ENCODE assay signal across 16 cellular contexts in the genomic region with DNA sequence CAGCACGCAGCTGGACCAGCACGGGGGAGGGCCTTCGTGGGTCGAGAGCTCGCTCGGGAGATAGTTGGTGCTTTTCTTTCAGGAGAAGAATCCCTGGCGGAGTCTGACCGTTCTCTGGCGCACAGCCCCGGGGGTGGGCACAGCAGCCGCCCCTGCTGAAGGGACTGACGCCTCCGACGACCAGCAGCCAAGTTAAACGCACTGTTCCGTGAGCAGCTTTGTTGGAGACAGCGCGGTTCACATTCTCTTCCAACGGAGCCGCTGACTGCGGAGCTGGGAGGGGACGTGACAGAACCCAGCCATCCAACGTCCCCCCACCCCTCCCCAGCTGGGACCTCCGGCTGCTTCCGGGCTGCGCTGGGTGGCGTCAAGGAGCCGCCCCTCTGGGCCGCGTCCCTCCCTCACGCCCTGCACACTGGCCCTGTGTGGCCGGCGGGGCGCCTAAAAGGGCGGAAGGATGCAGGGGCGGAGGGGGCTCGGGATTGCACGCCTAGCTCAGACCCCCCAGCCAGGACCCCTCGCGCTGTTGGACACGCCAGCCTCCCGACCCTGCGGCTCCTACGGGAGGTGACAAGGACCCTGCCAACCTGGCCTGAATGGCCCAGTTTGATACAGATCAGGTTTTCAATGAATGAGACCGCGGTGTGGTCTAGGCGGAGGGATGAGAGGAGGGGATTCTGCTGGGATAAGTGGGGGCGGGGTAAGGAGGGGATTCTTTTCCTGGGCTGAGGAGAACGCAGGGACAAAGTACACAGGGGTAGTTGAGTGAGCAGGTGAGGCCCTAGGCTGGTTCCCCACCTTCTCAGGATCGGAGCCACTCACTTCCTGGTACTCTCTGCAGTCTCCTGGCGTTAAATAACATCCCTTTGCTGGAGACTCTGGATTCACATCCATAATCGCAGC. TPM values are rescaled to one million over a fixed set of nuclear protein-coding genes. Genes with fewer than 3 reads are reported as not detected.
DNase-seq lines count a peak whose midpoint lies in the region; ATAC-seq and TF ChIP-seq lines count a peak whose summit lies in the region.
"Had no signal": no experiment of that assay in that cellular context is flagged by ENCODE, and none has a peak within 500 bp of the region (broad histone marks: within the 10 kb centered on the region; RNA-seq: fewer than 3 reads in every experiment).

No MANE protein-coding gene starts in this region.

- peak overlapping the region in 3 of 4 experiments; percentile 1 to 48 (median 39) for H3K4me3 ChIP-seq in fibroblast of lung (replicated peaks in 1 of 4; ENCODE audit: control extremely low read depth in 1 of 4, insufficient read depth in 1 of 4, low read depth in 3 of 4, low read length in 4 of 4)
- no peak overlapping the region for H3K4me3 ChIP-seq in naive thymus-derived CD4-positive, alpha-beta T cell (ENCODE audit: low read length)
- H3K4me3 ChIP-seq in thoracic aorta = peak overlapping the region; percentile 63
- H3K4me3 ChIP-seq: hepatocyte, SK-N-MC had no signal

- no peaks in the 10 kb centered on the region for H4K20me1 ChIP-seq in fibroblast of lung (ENCODE audit: control insufficient read depth, extremely low read depth, insufficient read depth, low read length)

- no peaks in the 10 kb centered on the region for H3K36me3 ChIP-seq in fibroblast of lung (ENCODE audit: control insufficient read depth, insufficient read depth, low read length)
- H3K36me3 ChIP-seq in naive thymus-derived CD4-positive, alpha-beta T cell (ENCODE audit: control insufficient read depth in 2 of 3, insufficient read depth in 3 of 3, low read length in 3 of 3) = no peaks in the 10 kb centered on the region
- no peaks in the 10 kb centered on the region for H3K36me3 ChIP-seq in thoracic aorta

- CTCF ChIA-PET in naive thymus-derived CD4-positive, alpha-beta T cell (lab: Charles Lee) = no interaction called here

- peak overlapping the region; percentile 65 for H3K4me2 ChIP-seq in fibroblast of lung (ENCODE audit: extremely low read depth, insufficient read depth, low read length)
- H3K4me2 ChIP-seq: hepatocyte had no signal

- H2AFZ ChIP-seq in fibroblast of lung (ENCODE audit: low read length) = peak overlapping the region; percentile 81
- H2AFZ ChIP-seq: hepatocyte had no signal

- peaks cover 0 to 7% (median 0%) of the 10 kb centered on the region in 5 donors for H3K27me3 Mint-ChIP-seq in naive thymus-derived CD4-positive, alpha-beta T cell
- H3K27me3 Mint-ChIP-seq in effector memory CD8-positive, alpha-beta T cell = no peaks in the 10 kb centered on the region
- H3K27me3 Mint-ChIP-seq: activated CD4-positive, alpha-beta T cell treated with anti-CD3 and anti-CD28 coated beads for 36 hours had no signal

- H3K36me3 Mint-ChIP-seq in naive thymus-derived CD4-positive, alpha-beta T cell = peaks cover 3 to 20% (median 5%) of the 10 kb centered on the region in 5 donors
- no peaks in the 10 kb centered on the region for H3K36me3 Mint-ChIP-seq in effector memory CD8-positive, alpha-beta T cell (ENCODE audit: insufficient read depth)

- intact Hi-C loops in naive thymus-derived CD4-positive, alpha-beta T cell (cut with micrococcal nuclease) = no loop called here

- peak; percentile 44 for ATAC-seq in naive thymus-derived CD4-positive, alpha-beta T cell
- ATAC-seq in thoracic aorta (ENCODE audit: insufficient number of reproducible peaks, low FRiP score, low read depth) = no peak
- ATAC-seq in effector memory CD8-positive, alpha-beta T cell (replicated peaks) = no peak
- ATAC-seq: activated CD4-positive, alpha-beta T cell treated with anti-CD3 and anti-CD28 coated beads for 36 hours had no signal

- no peak overlapping the region for H3K27ac Mint-ChIP-seq in naive thymus-derived CD4-positive, alpha-beta T cell
- H3K27ac Mint-ChIP-seq in effector memory CD8-positive, alpha-beta T cell = no peak overlapping the region
- H3K27ac Mint-ChIP-seq: activated CD4-positive, alpha-beta T cell treated with anti-CD3 and anti-CD28 coated beads for 36 hours had no signal

- H3K9ac ChIP-seq in fibroblast of lung (ENCODE audit: insufficient read depth, low read length) = no peak overlapping the region

- DNase-seq in RPMI7951 (ENCODE audit: low read depth) (peak; percentile 23), fibroblast of lung (ENCODE audit: low read depth in 2 of 2) (peak; percentile 12 to 25), thoracic aorta (ENCODE audit: low spot score) (no peak), NOMO-1 treated with DMSO at 0.1 percent for 48 hours (lab: John Stamatoyannopoulos, UW; ENCODE audit: unreplicated experiment) (no peak), AG08395 (ENCODE audit: low spot score) (no peak)
- no peak for DNase-seq in naive thymus-derived CD4-positive, alpha-beta T cell
- DNase-seq in effector memory CD8-positive, alpha-beta T cell = no peak
- DNase-seq in stimulated activated CD4-positive, alpha-beta T cell treated with anti-CD3 and anti-CD28 coated beads, Interleukin-4, amount 100 ng/mL, for 4 hours = no peak
- DNase-seq: activated CD4-positive, alpha-beta T cell treated with anti-CD3 and anti-CD28 coated beads for 36 hours; activated gamma-delta T cell; COR-L47; NCI-H524; stimulated activated naive CD4-positive, alpha-beta T cell treated with Interleukin-2 at 50 U/mL for 16 hours had no signal

- H3K27me3 ChIP-seq in fibroblast of lung (ENCODE audit: control insufficient read depth, insufficient read depth, low read length) (no peaks in the 10 kb centered on the region), thoracic aorta (replicated peaks; ENCODE audit: insufficient read depth) (no peaks in the 10 kb centered on the region)
- H3K27me3 ChIP-seq in naive thymus-derived CD4-positive, alpha-beta T cell (ENCODE audit: control insufficient read depth in 2 of 2, insufficient read depth in 2 of 2, low read length in 2 of 2) = no peaks in the 10 kb centered on the region
- H3K27me3 ChIP-seq: hepatocyte had no signal

- H3K4me3 Mint-ChIP-seq in naive thymus-derived CD4-positive, alpha-beta T cell = peak overlapping the region in 1 of 10 donors; percentile 26
- no peak overlapping the region for H3K4me3 Mint-ChIP-seq in effector memory CD8-positive, alpha-beta T cell
- H3K4me3 Mint-ChIP-seq: activated CD4-positive, alpha-beta T cell treated with anti-CD3 and anti-CD28 coated beads for 36 hours had no signal

- no peak overlapping the region for H3K27ac ChIP-seq in fibroblast of lung (ENCODE audit: insufficient read depth, low read length)
- H3K27ac ChIP-seq in naive thymus-derived CD4-positive, alpha-beta T cell (ENCODE audit: low read depth, low read length) = no peak overlapping the region
- no peak overlapping the region for H3K27ac ChIP-seq in thoracic aorta
- H3K27ac ChIP-seq: hepatocyte, SK-N-MC had no signal

- H3K79me2 ChIP-seq in fibroblast of lung (ENCODE audit: control insufficient read depth, insufficient read depth, low read length) = no peaks in the 10 kb centered on the region
- H3K79me2 ChIP-seq: hepatocyte had no signal

- TF ChIP-seq CTCF in fibroblast of lung (conservative IDR thresholded peaks at IDR 0.05 in 1 of 2, IDR thresholded peaks at IDR 0.05 in 1 of 2; ENCODE audit: low read depth in 1 of 2, low read length in 2 of 2) = no peak
- TF ChIP-seq CTCF in thoracic aorta (IDR thresholded peaks at IDR 0.05) = no peak

- H3K9me3 ChIP-seq in fibroblast of lung (ENCODE audit: control insufficient read depth, insufficient read depth, low read depth, low read length) = no peaks in the 10 kb centered on the region
- H3K9me3 ChIP-seq in naive thymus-derived CD4-positive, alpha-beta T cell (ENCODE audit: control insufficient read depth in 2 of 3, low read length in 3 of 3) = no peaks in the 10 kb centered on the region
- H3K9me3 ChIP-seq in thoracic aorta = no peaks in the 10 kb centered on the region

- H3K4me1 ChIP-seq in fibroblast of lung (ENCODE audit: control insufficient read depth, extremely low read depth, insufficient read depth, low read length) (no peaks in the 10 kb centered on the region), thoracic aorta (ENCODE audit: control insufficient read depth in 1 of 2, low read depth in 2 of 2) (no peaks in the 10 kb centered on the region)
- H3K4me1 ChIP-seq in naive thymus-derived CD4-positive, alpha-beta T cell (ENCODE audit: control insufficient read depth in 2 of 2, insufficient read depth in 2 of 2, low read length in 2 of 2) = no peaks in the 10 kb centered on the region

- peaks cover 0 to 5% (median 2%) of the 10 kb centered on the region in 11 donors for H3K9me3 Mint-ChIP-seq in naive thymus-derived CD4-positive, alpha-beta T cell
- no peaks in the 10 kb centered on the region for H3K9me3 Mint-ChIP-seq in effector memory CD8-positive, alpha-beta T cell

- POLR2A ChIA-PET in naive thymus-derived CD4-positive, alpha-beta T cell (lab: Charles Lee) = no interaction called here

- peaks cover 0 to 7% (median 0%) of the 10 kb centered on the region in 7 donors for H3K4me1 Mint-ChIP-seq in naive thymus-derived CD4-positive, alpha-beta T cell
- peaks cover 0 to 5% of the 10 kb centered on the region in 2 donors for H3K4me1 Mint-ChIP-seq in effector memory CD8-positive, alpha-beta T cell (ENCODE audit: low read depth in 2 of 2)
- H3K4me1 Mint-ChIP-seq: activated CD4-positive, alpha-beta T cell treated with anti-CD3 and anti-CD28 coated beads for 36 hours had no signal

RNA-seq across cellular contexts. Expression of gene KHDC1, which starts 36.4 kb away (rescaled TPM):
- 0.60 and 2.1 TPM in 2 replicates for total RNA-seq in RPMI7951 (2014; rRNA removed; shearing (Covaris generic))
- 5.1 and 5.6 TPM in 2 replicates for total RNA-seq in fibroblast of lung
- polyA plus RNA-seq in fibroblast of lung = 5.3 and 7.0 TPM in 2 replicates
- polyA plus RNA-seq in fibroblast of lung (2012) = 4.6 and 6.6 TPM in 2 replicates
- polyA minus RNA-seq in fibroblast of lung (ENCODE audit: low replicate concordance) = 11.7 and 13.4 TPM in 2 replicates
- total RNA-seq in naive thymus-derived CD4-positive, alpha-beta T cell = 1 to 10 TPM in 2 of 5 experiments, under 1 TPM in 3; 0.46 to 3.7 (median 0.66) TPM
- 1 to 10 TPM; 1.0 to 1.2 TPM for polyA plus RNA-seq in naive thymus-derived CD4-positive, alpha-beta T cell
- total RNA-seq in thoracic aorta = 1 to 10 TPM in 1 of 2 donors, under 1 TPM in 1; 0.81 to 8.1 TPM

RNA-seq across cellular contexts. Expression of gene DPPA5, which starts 54.7 kb away (rescaled TPM):
- not detected in 2 replicates for total RNA-seq in RPMI7951 (2014; rRNA removed; shearing (Covaris generic))
- total RNA-seq in fibroblast of lung (not detected in 2 replicates), thoracic aorta (not detected)
- not detected in 2 replicates for polyA plus RNA-seq in fibroblast of lung
- not detected in 2 replicates for polyA plus RNA-seq in fibroblast of lung (2012)
- polyA minus RNA-seq in fibroblast of lung (ENCODE audit: low replicate concordance) = not detected in 2 replicates
- total RNA-seq in naive thymus-derived CD4-positive, alpha-beta T cell = not detected
- not detected for polyA plus RNA-seq in naive thymus-derived CD4-positive, alpha-beta T cell
- total RNA-seq: activated CD4-positive, alpha-beta T cell treated with anti-CD3 and anti-CD28 coated beads for 36 hours; hepatocyte; mucosa of gallbladder had no signal
- polyA plus RNA-seq: hepatocyte had no signal

Comparison
In these comparisons a context has a peak if more than half of its experiments do, and no peak if none do; other contexts are left out.
1. DNase-seq: peak in RPMI7951 (single experiment) and fibroblast of lung (2 of 2); none in naive thymus-derived CD4-positive, alpha-beta T cell (0 of 9), thoracic aorta (single experiment), effector memory CD8-positive, alpha-beta T cell (0 of 3), NOMO-1 treated with DMSO at 0.1 percent for 48 hours (single experiment), AG08395 (single experiment) and stimulated activated CD4-positive, alpha-beta T cell treated with anti-CD3 and anti-CD28 coated beads, Interleukin-4, amount 100 ng/mL, for 4 hours (0 of 2).